In genomic region chr2:38747007-38747424, GRCh38 we compare ENCODE assay signal across 1 cellular context.
TF ChIP-seq lines count a peak whose summit lies in the region.

No MANE protein-coding gene starts in this region.

TF ChIP-seq in SK-N-SH, 30 proteins besides CTCF, POLR2A, EP300 and RAD21 (continued from another document):
- TF ChIP-seq REST (IDR thresholded peaks at IDR 0.05; ENCODE audit: low read depth, low read length) (no peak), SMC3 (IDR thresholded peaks at IDR 0.05; ENCODE audit: low read depth, low read length) (no peak), SIN3A (IDR thresholded peaks at IDR 0.05; ENCODE audit: borderline replicate concordance, low read depth, low read length) (no peak), FOXJ3 (CRISPR knock-in tag; IDR thresholded peaks at IDR 0.05) (no peak), ZBTB33 (IDR thresholded peaks at IDR 0.05; ENCODE audit: borderline replicate concordance, low read depth) (no peak), MEF2A (IDR thresholded peaks at IDR 0.05; ENCODE audit: borderline replicate concordance, low read depth) (no peak), RXRA (IDR thresholded peaks at IDR 0.05; ENCODE audit: borderline replicate concordance, low read depth) (no peak), PBX3 (IDR thresholded peaks at IDR 0.05) (peak; percentile 50; the same call in 1 of the 2 replicates), FOXM1 (IDR thresholded peaks at IDR 0.05; ENCODE audit: low read depth) (no peak), USF1 (IDR thresholded peaks at IDR 0.05; ENCODE audit: borderline replicate concordance, low read depth) (no peak), IRF3 (IDR thresholded peaks at IDR 0.05; ENCODE audit: low read depth, low read length) (no peak), NRF1 (IDR thresholded peaks at IDR 0.05; ENCODE audit: low read depth, low read length) (no peak), MXI1 (IDR thresholded peaks at IDR 0.05; ENCODE audit: low read depth, low read length) (peak; percentile 79), YY1 (IDR thresholded peaks at IDR 0.05; ENCODE audit: low read depth) (no peak), MAX (IDR thresholded peaks at IDR 0.05; ENCODE audit: low read depth) (no peak), GATA2 (CRISPR knock-in tag; IDR thresholded peaks at IDR 0.05) (peak; percentile 93), TEAD4 (IDR thresholded peaks at IDR 0.05; ENCODE audit: borderline replicate concordance, insufficient read depth) (0 out of 2 replicates have a peak, but pooled peaks have one; percentile 23)
